ENCODE assay signal across 8 cellular contexts in genomic region chr1:110746644-110747259, GRCh38.
DNase-seq lines count a peak whose midpoint lies in the region.

No MANE protein-coding gene starts in this region.

- peak; percentile 70 for DNase-seq in Daoy (ENCODE audit: low read depth)
- DNase-seq in NAMALWA (ENCODE audit: low spot score): peak; percentile 58
- DNase-seq in activated T-cell treated with anti-CD3 and anti-CD28 coated beads for 48 hours (ENCODE audit: low read depth): peak; percentile 16
- DNase-seq in foreskin melanocyte: peak; percentile 31
- DNase-seq in stimulated activated CD4-positive, alpha-beta T cell treated with anti-CD3 and anti-CD28 coated beads, Interleukin-15, amount 100 ng/mL, for 1 hour (ENCODE audit: low read depth in 1 of 2, low spot score in 1 of 2): peak; percentile 10 to 14
- no peak for DNase-seq in NCI-H1694 (lab: John Stamatoyannopoulos, UW)
- DNase-seq in DMS114 treated with DMSO at 0.1 percent for 48 hours (lab: John Stamatoyannopoulos, UW; ENCODE audit: unreplicated experiment): no peak
- DNase-seq in NCI-H2171 (lab: John Stamatoyannopoulos, UW): no peak

Comparison
In these comparisons a context has a peak if more than half of its experiments do, and no peak if none do; other contexts are left out.
1. DNase-seq: peak in Daoy (single experiment), NAMALWA (single experiment), activated T-cell treated with anti-CD3 and anti-CD28 coated beads for 48 hours (single experiment), foreskin melanocyte (single experiment) and stimulated activated CD4-positive, alpha-beta T cell treated with anti-CD3 and anti-CD28 coated beads, Interleukin-15, amount 100 ng/mL, for 1 hour (2 of 2); none in NCI-H1694 (single experiment), DMS114 treated with DMSO at 0.1 percent for 48 hours (single experiment) and NCI-H2171 (single experiment).